In genomic region chr6:24583463-24584389, GRCh38 we compare ENCODE assay signal across 8 cellular contexts.
DNase-seq lines count a peak whose midpoint lies in the region; TF ChIP-seq lines count a peak whose summit lies in the region.

No MANE protein-coding gene starts in this region.

- 13 to 21% methylated on average over 15 of the region's 15 CpGs for WGBS in sigmoid colon, 2 donors

- intact Hi-C loops in sigmoid colon (cut with DNase I) = loop anchor here (1.0 to 5.0 kb wide), 4 partner anchors 112 to 489 kb away; partner anchors contain the start of gene GMNN

- H3K36me3 ChIP-seq in right atrium auricular region (no peaks in the 10 kb centered on the region), sigmoid colon (no peaks in the 10 kb centered on the region)

- H3K27me3 ChIP-seq in right atrium auricular region (no peaks in the 10 kb centered on the region), sigmoid colon (no peaks in the 10 kb centered on the region)

- H3K4me3 ChIP-seq in right atrium auricular region (no peak overlapping the region), sigmoid colon (peak overlapping the region in 1 of 4 donors; percentile 10)

- DNase-seq in DMS153 treated with DMSO at 0.1 percent for 48 hours (lab: John Stamatoyannopoulos, UW; ENCODE audit: unreplicated experiment) (peak; percentile 93), HCEC 1CT (peak; percentile 39), NCI-H1436 treated with DMSO at 0.1 percent for 48 hours (lab: John Stamatoyannopoulos, UW) (peak; percentile 94), T follicular helper cell (ENCODE audit: low read depth) (peak; percentile 50), amniotic stem cell (lab: John Stamatoyannopoulos, UW) (peak; percentile 15), right atrium auricular region (ENCODE audit: low spot score) (peak; percentile 82), sigmoid colon (peak; percentile 87), middle frontal gyrus (ENCODE audit: extremely low spot score, low spot score) (no peak)

- H3K27ac ChIP-seq in right atrium auricular region (peak overlapping the region in 1 of 2 donors; percentile 38), sigmoid colon (no peak overlapping the region)

- TF ChIP-seq CTCF in right atrium auricular region (IDR thresholded peaks at IDR 0.05) = peak; percentile 78 to 85
- TF ChIP-seq CTCF in sigmoid colon (IDR thresholded peaks at IDR 0.05) = peak; percentile 38 to 76 (median 73)

- no peak for TF ChIP-seq POLR2A in sigmoid colon (IDR thresholded peaks at IDR 0.05)

- H3K4me1 ChIP-seq in right atrium auricular region (peaks cover 0 to 12% of the 10 kb centered on the region in 2 donors), sigmoid colon (peaks cover 0 to 14% (median 9%) of the 10 kb centered on the region in 4 donors)

- no peaks in the 10 kb centered on the region for H3K9me3 ChIP-seq in right atrium auricular region
- no peaks in the 10 kb centered on the region for H3K9me3 ChIP-seq in sigmoid colon

- TF ChIP-seq EP300 in sigmoid colon (IDR thresholded peaks at IDR 0.05) = no peak
